In genomic region chr5:147822686-147823491, GRCh38 we compare ENCODE assay signal across 9 cellular contexts. TPM values are rescaled to one million over a fixed set of nuclear protein-coding genes. Genes with fewer than 3 reads are reported as not detected.
DNase-seq lines count a peak whose midpoint lies in the region; ATAC-seq and TF ChIP-seq lines count a peak whose summit lies in the region.
"Had no signal": no experiment of that assay in that cellular context is flagged by ENCODE, and none has a peak within 500 bp of the region (broad histone marks: within the 10 kb centered on the region; RNA-seq: fewer than 3 reads in every experiment).

No MANE protein-coding gene starts in this region.

- H3K27ac Mint-ChIP-seq in chondrocyte (ENCODE audit: unreplicated experiment): no peak overlapping the region
- H3K27ac Mint-ChIP-seq in stimulated activated naive CD8-positive, alpha-beta T cell treated with anti-CD3 and anti-CD28 coated beads, Interleukin-15, amount 100 ng/mL, for 72 hours: no peak overlapping the region

- intact Hi-C loops in left lung (cut with DNase I): loop anchor here in 1 of 2 donors (2.0 kb wide), 1 partner anchor 196 kb away; no protein-coding TSS in a partner anchor

- no peaks in the 10 kb centered on the region for H3K36me3 Mint-ChIP-seq in chondrocyte (ENCODE audit: low read depth)
- H3K36me3 Mint-ChIP-seq: IgD-negative memory B cell had no signal

- no peaks in the 10 kb centered on the region for H3K9me3 ChIP-seq in left lung

- H3K4me1 Mint-ChIP-seq in chondrocyte (ENCODE audit: low read depth): no peaks in the 10 kb centered on the region
- H3K4me1 Mint-ChIP-seq in stimulated activated naive CD8-positive, alpha-beta T cell treated with anti-CD3 and anti-CD28 coated beads, Interleukin-15, amount 100 ng/mL, for 72 hours: no peaks in the 10 kb centered on the region

- peaks cover 9% of the 10 kb centered on the region for H3K27me3 Mint-ChIP-seq in chondrocyte (ENCODE audit: low read depth)
- H3K27me3 Mint-ChIP-seq in stimulated activated naive CD8-positive, alpha-beta T cell treated with anti-CD3 and anti-CD28 coated beads, Interleukin-15, amount 100 ng/mL, for 72 hours: no peaks in the 10 kb centered on the region

- ATAC-seq in GM18502 (IDR thresholded peaks at IDR 0.05; ENCODE audit: poor library complexity, unreplicated experiment) (peak; percentile 95), HG02852 (IDR thresholded peaks at IDR 0.05; ENCODE audit: unreplicated experiment) (peak; percentile 92), left lung (peak; percentile 94)
- peak; percentile 83 for ATAC-seq in stimulated activated naive CD8-positive, alpha-beta T cell treated with anti-CD3 and anti-CD28 coated beads, Interleukin-15, amount 100 ng/mL, for 72 hours

- DNase-seq in AG10803 (ENCODE audit: low read depth) (peak; percentile 53), NCI-H1417 treated with DMSO at 0.1 percent for 48 hours (lab: John Stamatoyannopoulos, UW) (peak; percentile 63), SW 1271 (lab: John Stamatoyannopoulos, UW) (peak; percentile 7 to 78), chondrocyte (ENCODE audit: low spot score) (no peak), left lung (no peak)
- DNase-seq in stimulated activated naive CD8-positive, alpha-beta T cell treated with anti-CD3 and anti-CD28 coated beads, Interleukin-15, amount 100 ng/mL, for 72 hours: peak; percentile 18 to 24

- H3K4me3 ChIP-seq in AG10803 (ENCODE audit: low read length) (no peak overlapping the region), left lung (no peak overlapping the region)

- H3K27me3 ChIP-seq in left lung: no peaks in the 10 kb centered on the region

- H3K4me1 ChIP-seq in left lung: no peaks in the 10 kb centered on the region

- no peaks in the 10 kb centered on the region for H3K9me3 Mint-ChIP-seq in chondrocyte (ENCODE audit: low read depth)
- no peaks in the 10 kb centered on the region for H3K9me3 Mint-ChIP-seq in stimulated activated naive CD8-positive, alpha-beta T cell treated with anti-CD3 and anti-CD28 coated beads, Interleukin-15, amount 100 ng/mL, for 72 hours

- TF ChIP-seq CTCF in AG10803 (conservative IDR thresholded peaks at IDR 0.05; ENCODE audit: low read length) (peak; percentile 74), chondrocyte (IDR thresholded peaks at IDR 0.05) (peak; percentile 96), left lung (IDR thresholded peaks at IDR 0.05) (peak; percentile 53 to 92)

- no peaks in the 10 kb centered on the region for H3K36me3 ChIP-seq in left lung

- H3K4me3 Mint-ChIP-seq in chondrocyte (ENCODE audit: unreplicated experiment): no peak overlapping the region
- no peak overlapping the region for H3K4me3 Mint-ChIP-seq in stimulated activated naive CD8-positive, alpha-beta T cell treated with anti-CD3 and anti-CD28 coated beads, Interleukin-15, amount 100 ng/mL, for 72 hours
- H3K4me3 Mint-ChIP-seq: IgD-negative memory B cell had no signal

- no peak overlapping the region for H3K27ac ChIP-seq in left lung

RNA-seq across cellular contexts. Expression of gene SPINK1, which starts 8.6 kb away (rescaled TPM):
- total RNA-seq in chondrocyte: not detected in 3 replicates
- 10 to 100 TPM; 12.7 to 74.5 TPM for total RNA-seq in left lung

RNA-seq across cellular contexts. Expression of gene JAKMIP2, which starts 40.4 kb away (rescaled TPM):
- 5.4 to 13.2 TPM (median 7.1 TPM) in 3 replicates for total RNA-seq in chondrocyte
- 1 to 10 TPM in 1 of 2 donors, under 1 TPM in 1; 0.73 to 4.4 TPM for total RNA-seq in left lung

RNA-seq across cellular contexts. Expression of gene SCGB3A2, which starts 55.6 kb away (rescaled TPM):
- not detected in 3 replicates for total RNA-seq in chondrocyte
- 100 to 1,000 TPM in 1 of 2 donors, 10 to 100 TPM in 1; 76.6 to 108 TPM for total RNA-seq in left lung

Comparison
In these comparisons a context has a peak if more than half of its experiments do, and no peak if none do; other contexts are left out.
1. DNase-seq: peak in AG10803 (single experiment), NCI-H1417 treated with DMSO at 0.1 percent for 48 hours (single experiment), SW 1271 (2 of 2) and stimulated activated naive CD8-positive, alpha-beta T cell treated with anti-CD3 and anti-CD28 coated beads, Interleukin-15, amount 100 ng/mL, for 72 hours (2 of 2); none in chondrocyte (single experiment) and left lung (0 of 2).
2. RNA of gene SPINK1, which starts 8.6 kb away (total RNA-seq): 12.7 to 74.5 TPM in left lung; not detected in chondrocyte; every median in the first group is over 10 times any median in the second.
3. RNA of gene SCGB3A2, which starts 55.6 kb away (total RNA-seq): 76.6 to 108 TPM in left lung; not detected in chondrocyte; every median in the first group is over 10 times any median in the second.
4. Peak in every context shown above with its lines, with median percentiles within 50 percentile points of each other: CTCF ChIP-seq and ATAC-seq.